In the genomic region with DNA sequence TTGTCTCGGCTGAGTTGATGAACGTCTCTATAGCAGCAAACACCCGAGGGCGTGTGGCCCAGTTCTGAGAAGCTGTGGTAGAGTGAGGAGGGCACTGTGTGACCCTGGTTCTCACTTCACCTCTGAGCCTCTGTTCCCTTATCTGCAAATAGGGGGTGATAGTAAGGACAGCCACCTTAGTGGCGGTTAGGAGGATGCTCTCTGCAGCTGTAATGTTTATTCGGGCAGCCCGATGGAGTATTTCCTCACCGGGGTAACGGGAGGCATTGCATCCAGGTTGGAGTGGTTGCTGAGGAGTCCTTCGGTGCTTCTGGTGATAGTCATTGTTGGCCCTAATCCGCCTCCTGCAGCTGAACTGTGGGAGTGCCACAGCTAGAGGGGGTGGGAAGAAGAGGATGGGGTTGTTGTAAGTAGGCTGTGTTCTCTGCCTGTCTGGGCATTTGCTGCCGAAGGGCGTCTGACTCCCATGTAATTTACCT, we compare ENCODE assay signal across 7 cellular contexts. TPM values are rescaled to one million over a fixed set of nuclear protein-coding genes. Genes with fewer than 3 reads are reported as not detected.
DNase-seq lines count a peak whose midpoint lies in the region; ATAC-seq and TF ChIP-seq lines count a peak whose summit lies in the region.

No MANE protein-coding gene starts in this region.

- no peak overlapping the region for H2AFZ ChIP-seq in SU-DHL-6 (ENCODE audit: low read depth, low read length, severe bottlenecking)

- ATAC-seq in GM21423 (IDR thresholded peaks at IDR 0.05; ENCODE audit: unreplicated experiment): no peak

- H3K9ac ChIP-seq in HUES48 (ENCODE audit: low read depth, low read length) (peak overlapping the region; percentile 39; the same call in 1 of the 2 replicates), SU-DHL-6 (ENCODE audit: low read length) (no peak overlapping the region)

- peak overlapping the region; percentile 29; the same call in 1 of the 2 replicates for H3K4me3 ChIP-seq in HUES48 (ENCODE audit: low read depth, low read length)
- H3K4me3 ChIP-seq in SU-DHL-6 (ENCODE audit: insufficient read depth, low read length, poor library complexity, severe bottlenecking): no peak overlapping the region
- H3K4me3 ChIP-seq in stomach: peak overlapping the region; percentile 2 to 34 (median 24)

- H3F3A ChIP-seq in SU-DHL-6 (ENCODE audit: insufficient read depth): 0 out of 2 replicates have a peak, but pooled peaks cover 4% of the 10 kb centered on the region

- H3K9me2 ChIP-seq in SU-DHL-6 (replicated peaks; ENCODE audit: insufficient read depth, low read length): no peaks in the 10 kb centered on the region

- TF ChIP-seq CTCF in SU-DHL-6 (IDR thresholded peaks at IDR 0.05; ENCODE audit: insufficient read depth, low read length, poor library complexity, severe bottlenecking) (no peak), stomach (IDR thresholded peaks at IDR 0.05) (peak in 5 of 7 experiments; percentile 19 to 38 (median 29))

- H4K20me1 ChIP-seq in SU-DHL-6 (ENCODE audit: low read depth, low read length): peaks cover 32% of the 10 kb centered on the region

- no peak for TF ChIP-seq EP300 in stomach (IDR thresholded peaks at IDR 0.05)

- peak overlapping the region; percentile 46 for H3K4me2 ChIP-seq in SU-DHL-6 (ENCODE audit: low read depth, low read length, poor library complexity, severe bottlenecking)

- H3K4me1 ChIP-seq in HUES48 (ENCODE audit: control insufficient read depth, insufficient read depth, low read length): peaks cover 64% of the 10 kb centered on the region
- H3K4me1 ChIP-seq in stomach: peaks cover 78 to 100% (median 94%) of the 10 kb centered on the region in 4 donors

- peaks cover 100% of the 10 kb centered on the region for H3K79me2 ChIP-seq in SU-DHL-6 (ENCODE audit: insufficient read depth, low read length)

- TF ChIP-seq POLR2A in stomach (IDR thresholded peaks at IDR 0.05): no peak

- H3K27me3 ChIP-seq in HUES48 (ENCODE audit: control insufficient read depth, insufficient read depth, low read length) (no peaks in the 10 kb centered on the region), SU-DHL-6 (ENCODE audit: low read length) (no peaks in the 10 kb centered on the region), layer of hippocampus (ENCODE audit: control insufficient read depth, insufficient read depth, low read length) (no peaks in the 10 kb centered on the region), stomach (no peaks in the 10 kb centered on the region)

- DNase-seq in cerebellum (ENCODE audit: low spot score): peak; percentile 56
- DNase-seq in stomach: no peak
- no peak for DNase-seq in NOMO-1 (lab: John Stamatoyannopoulos, UW; ENCODE audit: unreplicated experiment in 2 of 2)

- H3K9me3 ChIP-seq in HUES48 (ENCODE audit: control insufficient read depth, insufficient read depth, low read length) (no peaks in the 10 kb centered on the region), SU-DHL-6 (ENCODE audit: insufficient read depth, low read length) (no peaks in the 10 kb centered on the region), stomach (no peaks in the 10 kb centered on the region)

- 5 to 15% (median 9%) methylated on average over 9 to 13 of the region's 13 CpGs for WGBS in stomach, 5 donors

- H3K27ac ChIP-seq in HUES48 (ENCODE audit: low read depth, low read length) (peak overlapping the region; percentile 91), SU-DHL-6 (ENCODE audit: low read depth, low read length) (no peak overlapping the region), layer of hippocampus (ENCODE audit: low read depth, low read length) (peak overlapping the region; percentile 53), stomach (peak overlapping the region; percentile 59 to 84 (median 79))

- intact Hi-C loops in stomach (cut with DNase I; ENCODE audit: low total_unique reads): no loop called here

- H3K36me3 ChIP-seq in HUES48 (ENCODE audit: control insufficient read depth, insufficient read depth, low read length) (0 out of 2 replicates have a peak, but pooled peaks cover 7% of the 10 kb centered on the region), SU-DHL-6 (ENCODE audit: low read length) (0 out of 2 replicates have a peak, but pooled peaks cover 4% of the 10 kb centered on the region), stomach (no peaks in the 10 kb centered on the region)

RNA-seq across cellular contexts. Expression of a gene that starts 13.9 kb away (rescaled TPM):
- total RNA-seq in cerebellum (162 TPM), stomach (100 to 1,000 TPM in 3 of 5 donors, 10 to 100 TPM in 2; 70.6 to 251 (median 135) TPM)
- 10 to 100 TPM; 26.3 to 36.4 (median 30.5) TPM for polyA plus RNA-seq in stomach
